8 cellular contexts compared by ENCODE assay signal in the genomic region with DNA sequence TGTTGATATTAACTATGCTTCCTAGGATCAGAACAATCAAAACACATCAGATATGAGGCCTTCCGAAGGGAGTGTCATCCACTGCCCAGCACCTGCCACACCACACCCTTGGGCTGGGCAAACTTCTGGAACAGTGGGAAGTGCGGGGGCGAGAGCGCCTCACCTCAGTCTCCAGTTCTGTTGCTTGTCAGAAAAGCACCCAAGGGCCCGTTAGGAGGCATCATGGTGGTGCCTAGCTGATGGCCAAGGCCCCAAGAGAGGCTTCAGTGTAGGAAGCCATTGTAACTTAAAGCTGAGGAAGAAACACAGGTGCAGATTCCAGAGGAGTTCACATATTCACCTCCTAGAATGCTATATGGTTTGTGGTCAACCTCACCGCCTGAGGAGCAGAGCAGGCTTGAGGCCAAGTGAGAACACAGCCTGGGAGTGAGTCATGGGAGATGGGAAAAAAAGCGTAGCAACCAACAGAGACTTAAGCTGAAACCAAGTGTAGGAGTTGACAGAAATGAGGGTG.
DNase-seq lines count a peak whose midpoint lies in the region; ATAC-seq, FAIRE-seq and TF ChIP-seq lines count a peak whose summit lies in the region.

No MANE protein-coding gene starts in this region.

- ATAC-seq in T-helper 17 cell (no peak), GM21515 (IDR thresholded peaks at IDR 0.05; ENCODE audit: unreplicated experiment) (no peak)

- H3K4me1 ChIP-seq in endothelial cell of umbilical vein (ENCODE audit: control insufficient read depth, extremely low read depth, insufficient read depth, low read length) (no peaks in the 10 kb centered on the region), small intestine (ENCODE audit: control insufficient read depth in 2 of 2, insufficient read depth in 1 of 2, low read depth in 1 of 2, low read length in 1 of 2) (no peaks in the 10 kb centered on the region), HAP-1 (no peaks in the 10 kb centered on the region)

- DNase-seq in GM04503 (ENCODE audit: low read depth) (peak; percentile 55), endothelial cell of umbilical vein (ENCODE audit: low read depth, low spot score) (peak; percentile 36), small intestine (peak; percentile 62), T-helper 17 cell (no peak), HAP-1 (ENCODE audit: low spot score in 2 of 2) (no peak), glutamatergic neuron (no peak)

- H2AFZ ChIP-seq in endothelial cell of umbilical vein (ENCODE audit: low read depth, low read length) = no peak overlapping the region

- H3K4me3 Mint-ChIP-seq in T-helper 17 cell (no peak overlapping the region), glutamatergic neuron (ENCODE audit: unreplicated experiment) (no peak overlapping the region)

- TF ChIP-seq CTCF in endothelial cell of umbilical vein (IDR thresholded peaks at IDR 0.05; ENCODE audit: extremely low read depth in 1 of 2, insufficient read depth in 1 of 2, low read depth in 1 of 2, low read length in 2 of 2) (no peak), glutamatergic neuron (IDR thresholded peaks at IDR 0.05; ENCODE audit: partially characterized antibody, unreplicated experiment) (no peak)

- H3K27ac ChIP-seq in endothelial cell of umbilical vein (ENCODE audit: insufficient read depth, low read depth, low read length) (no peak overlapping the region), small intestine (ENCODE audit: low read depth in 1 of 2, low read length in 1 of 2) (no peak overlapping the region)

- peaks cover 0 to 2% of the 10 kb centered on the region in 2 experiments for H3K27me3 ChIP-seq in endothelial cell of umbilical vein (ENCODE audit: control insufficient read depth in 2 of 2, insufficient read depth in 2 of 2, low read length in 2 of 2)
- no peaks in the 10 kb centered on the region for H3K27me3 ChIP-seq in small intestine (ENCODE audit: control insufficient read depth in 2 of 2, insufficient read depth in 2 of 2, low read length in 2 of 2)
- H3K27me3 ChIP-seq in HAP-1 (ENCODE audit: low read depth) = no peaks in the 10 kb centered on the region

- no peaks in the 10 kb centered on the region for H3K9me1 ChIP-seq in endothelial cell of umbilical vein (replicated peaks; ENCODE audit: control insufficient read depth, extremely low read depth, insufficient read depth, low read length)

- no peak overlapping the region for H3K9ac ChIP-seq in endothelial cell of umbilical vein (replicated peaks; ENCODE audit: extremely low read depth, insufficient read depth, low read length)

- no peak overlapping the region for H3K4me2 ChIP-seq in endothelial cell of umbilical vein (ENCODE audit: insufficient read depth, low read length)

- CTCF ChIA-PET in endothelial cell of umbilical vein (lab: Charles Lee) = interaction anchor here (0.6 kb wide), 1 partner anchor 101 kb away, joined by 5 read pairs; no protein-coding TSS in a partner anchor

- no peaks in the 10 kb centered on the region for H3K36me3 ChIP-seq in endothelial cell of umbilical vein (ENCODE audit: control insufficient read depth in 2 of 2, extremely low read depth in 1 of 2, insufficient read depth in 2 of 2, low read length in 2 of 2)
- no peaks in the 10 kb centered on the region for H3K36me3 ChIP-seq in small intestine (ENCODE audit: control insufficient read depth in 2 of 2, insufficient read depth in 2 of 2, low read length in 2 of 2)
- no peaks in the 10 kb centered on the region for H3K36me3 ChIP-seq in HAP-1 (replicated peaks)

- peaks cover 34% of the 10 kb centered on the region for H3K27me3 Mint-ChIP-seq in T-helper 17 cell
- peaks cover 5% of the 10 kb centered on the region for H3K27me3 Mint-ChIP-seq in glutamatergic neuron (ENCODE audit: unreplicated experiment)

- WGBS in small intestine, 3 donors = 28 to 52% (median 50%) methylated on average over 7 of the region's 7 CpGs

- no peak overlapping the region for H3K27ac Mint-ChIP-seq in T-helper 17 cell
- H3K27ac Mint-ChIP-seq in glutamatergic neuron (ENCODE audit: unreplicated experiment) = no peak overlapping the region

- POLR2A ChIA-PET in endothelial cell of umbilical vein (lab: Charles Lee) = interaction anchor here (0.6 to 0.7 kb wide), 2 partner anchors 19 to 289 kb away, joined by 3 to 7 read pairs; partner anchors contain the start of gene SRSF7

- H3K9me3 Mint-ChIP-seq in glutamatergic neuron (ENCODE audit: unreplicated experiment) = peaks cover 6% of the 10 kb centered on the region

- TF ChIP-seq POLR2A in endothelial cell of umbilical vein (IDR thresholded peaks at IDR 0.05; ENCODE audit: low read depth, low read length) = no peak

- H3K36me3 Mint-ChIP-seq in T-helper 17 cell (ENCODE audit: low read depth) (peaks cover 5% of the 10 kb centered on the region), glutamatergic neuron (ENCODE audit: unreplicated experiment) (peaks cover 8% of the 10 kb centered on the region)

- H3K9me3 ChIP-seq in endothelial cell of umbilical vein (replicated peaks; ENCODE audit: control insufficient read depth, insufficient read depth, low read length) = no peaks in the 10 kb centered on the region
- H3K9me3 ChIP-seq in small intestine (ENCODE audit: control insufficient read depth, low read depth) = no peaks in the 10 kb centered on the region
- no peaks in the 10 kb centered on the region for H3K9me3 ChIP-seq in T-helper 17 cell (ENCODE audit: control insufficient read depth, low read length, poor library complexity, severe bottlenecking)
- no peaks in the 10 kb centered on the region for H3K9me3 ChIP-seq in HAP-1

- H4K20me1 ChIP-seq in endothelial cell of umbilical vein (replicated peaks; ENCODE audit: control insufficient read depth, extremely low read depth, insufficient read depth, low read length) = no peaks in the 10 kb centered on the region

- intact Hi-C loops in endothelial cell of umbilical vein (cut with micrococcal nuclease) = no loop called here

- in situ Hi-C loops in HAP-1 (cut with MboI; ENCODE audit: low sequenced_read_pairs) = no loop called here

- H3K4me3 ChIP-seq in endothelial cell of umbilical vein (replicated peaks in 1 of 3; ENCODE audit: insufficient read depth in 1 of 3, low read depth in 1 of 3, low read length in 3 of 3) (no peak overlapping the region), small intestine (ENCODE audit: low read depth in 1 of 2, low read length in 2 of 2) (no peak overlapping the region), HAP-1 (no peak overlapping the region)

- H3K4me1 Mint-ChIP-seq in T-helper 17 cell (peaks cover 2% of the 10 kb centered on the region), glutamatergic neuron (ENCODE audit: low read depth, unreplicated experiment) (no peaks in the 10 kb centered on the region)

- no TSS peak for BruUV-seq in endothelial cell of umbilical vein (replicated peaks; lab: Mats Ljungman, UMichigan)

- dilution Hi-C loops in endothelial cell of umbilical vein (cut with MboI; ENCODE audit: extremely low pct_ligation_motif_present, low sequenced_read_pairs) = no loop called here

- H3K79me2 ChIP-seq in endothelial cell of umbilical vein (ENCODE audit: control insufficient read depth, insufficient read depth, low read length) = no peaks in the 10 kb centered on the region

- FAIRE-seq in endothelial cell of umbilical vein (lab: Jason Lieb, UNC) (no peak), small intestine (lab: Jason Lieb, UNC) (no peak)

TF ChIP-seq in PFSK-1, 5 proteins besides CTCF, POLR2A, EP300 and RAD21 (continues in another document):
- 0 out of 2 replicates have a peak, but pooled peaks have one; percentile 42 for TF ChIP-seq SIN3A (IDR thresholded peaks at IDR 0.05; ENCODE audit: borderline replicate concordance, insufficient read depth, low read length)
- no peak for TF ChIP-seq POLR2AphosphoS5 (IDR thresholded peaks at IDR 0.05; ENCODE audit: low read depth, low read length)

TF ChIP-seq in endothelial cell of umbilical vein, 7 proteins besides CTCF, POLR2A, EP300 and RAD21:
- TF ChIP-seq JUN (IDR thresholded peaks at IDR 0.05; ENCODE audit: borderline replicate concordance, insufficient read depth, insufficient read length, low read depth) (no peak), GATA2 (IDR thresholded peaks at IDR 0.05; ENCODE audit: insufficient read depth, insufficient read length, low read depth, low read length) (no peak), POLR2AphosphoS5 (IDR thresholded peaks at IDR 0.05; ENCODE audit: insufficient read depth, low read depth, low read length) (no peak), FOS (IDR thresholded peaks at IDR 0.05; ENCODE audit: borderline replicate concordance, insufficient read depth, low read length) (no peak), EZH2 (IDR thresholded peaks at IDR 0.05; ENCODE audit: borderline replicate concordance, low read depth, low read length, severe bottlenecking) (no peak), MYC (IDR thresholded peaks at IDR 0.05; ENCODE audit: low read depth, low read length) (no peak)
- TF ChIP-seq, protein P1, sequence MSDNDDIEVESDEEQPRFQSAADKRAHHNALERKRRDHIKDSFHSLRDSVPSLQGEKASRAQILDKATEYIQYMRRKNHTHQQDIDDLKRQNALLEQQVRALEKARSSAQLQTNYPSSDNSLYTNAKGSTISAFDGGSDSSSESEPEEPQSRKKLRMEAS (IDR thresholded peaks at IDR 0.05; ENCODE audit: insufficient read depth, insufficient read length) = no peak

Comparison
In these comparisons a context has a peak if more than half of its experiments do, and no peak if none do; other contexts are left out.
1. DNase-seq: peak in GM04503 (single experiment), endothelial cell of umbilical vein (single experiment) and small intestine (single experiment); none in T-helper 17 cell (0 of 3), HAP-1 (0 of 2) and glutamatergic neuron (single experiment).